In the genomic region with DNA sequence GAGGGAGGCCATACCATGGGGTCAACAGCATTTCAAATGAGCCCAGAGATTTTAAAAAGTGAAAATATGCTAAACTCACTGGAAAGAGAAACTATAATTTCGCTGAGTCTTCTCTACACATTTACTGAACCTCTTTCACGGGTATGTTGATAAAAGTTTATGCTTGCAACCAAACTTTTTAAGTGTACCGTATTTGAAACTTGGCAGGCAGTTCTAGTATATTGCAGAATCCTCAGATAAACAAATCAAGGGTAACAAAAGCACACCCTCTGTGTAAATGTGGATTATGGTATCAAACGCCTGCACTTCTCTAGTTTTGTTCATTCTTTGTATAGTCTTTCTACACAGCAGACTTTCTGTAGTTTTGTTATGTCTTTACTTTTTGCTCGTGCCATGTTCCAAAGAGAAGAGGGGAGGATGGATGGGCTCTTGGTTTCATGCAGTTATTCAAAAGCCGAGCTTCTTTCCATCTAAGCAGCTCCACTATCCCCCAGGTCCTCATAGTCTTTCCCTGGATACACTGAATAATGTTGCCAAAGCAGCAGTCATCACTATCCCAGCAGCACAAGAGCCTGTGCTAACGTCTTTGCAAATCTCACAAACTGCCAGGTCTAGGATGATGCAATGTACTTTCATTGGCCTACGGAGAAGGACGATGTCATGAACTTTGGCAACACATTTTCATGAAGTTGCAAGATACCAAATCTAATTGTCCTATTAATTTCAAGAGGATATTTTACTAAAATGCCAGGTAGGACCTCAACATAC, we compare ENCODE assay signal across 17 cellular contexts.
DNase-seq lines count a peak whose midpoint lies in the region; ATAC-seq and TF ChIP-seq lines count a peak whose summit lies in the region.
"Had no signal": no experiment of that assay in that cellular context is flagged by ENCODE, and none has a peak within 500 bp of the region (broad histone marks: within the 10 kb centered on the region; RNA-seq: fewer than 3 reads in every experiment).

No MANE protein-coding gene starts in this region.

- DNase-seq in GM23248 (peak; percentile 20), WTC11 (ENCODE audit: low spot score) (no peak), heart left ventricle (no peak), osteoblast (ENCODE audit: insufficient read length, low spot score, missing footprints) (peak; percentile 2), NCI-H2081 treated with DMSO at 0.1 percent for 48 hours (lab: John Stamatoyannopoulos, UW) (no peak), GM20000 (ENCODE audit: low spot score) (no peak), H7 (no peak), NCI-H446 treated with DMSO at 0.1 percent for 48 hours (lab: John Stamatoyannopoulos, UW) (no peak)
- DNase-seq: activated naive CD4-positive, alpha-beta T cell treated with anti-CD3 and anti-CD28 coated beads for 36 hours; Calu3; effector memory CD4-positive, alpha-beta T cell; HCEC 1CT; natural killer cell; NCI-H526; RPMI8226; stimulated activated naive CD8-positive, alpha-beta T cell treated with anti-CD3 and anti-CD28 coated beads, Interleukin-15, amount 100 ng/mL, for 72 hours had no signal

- H3K4me1 ChIP-seq in GM23248 (ENCODE audit: insufficient read depth) (no peaks in the 10 kb centered on the region), heart left ventricle (peaks cover 0 to 16% (median 5%) of the 10 kb centered on the region in 12 donors), osteoblast (ENCODE audit: insufficient read depth, low read length) (no peaks in the 10 kb centered on the region)

- no peaks in the 10 kb centered on the region for H3K36me3 Mint-ChIP-seq in WTC11
- H3K36me3 Mint-ChIP-seq: natural killer cell had no signal

- peak overlapping the region; percentile 42; the same call in 1 of the 2 replicates for H2AFZ ChIP-seq in GM23248
- peak overlapping the region; percentile 6 for H2AFZ ChIP-seq in osteoblast (ENCODE audit: low read length)

- TF ChIP-seq POLR2A in heart left ventricle (IDR thresholded peaks at IDR 0.05), result no peak

- in situ Hi-C loops in GM23248 (cut with MboI), result no loop called here

- H4K20me1 ChIP-seq in GM23248 (ENCODE audit: insufficient read depth) (no peaks in the 10 kb centered on the region), osteoblast (ENCODE audit: insufficient read depth, low read length) (no peaks in the 10 kb centered on the region)

- 56 to 60% methylated on average over 9 of the region's 9 CpGs for WGBS in GM23248 (ENCODE audit: low coverage in 1 of 2, low lambda C conversion rate in 2 of 2, missing lambda C conversion rate in 2 of 2), 2 experiments
- WGBS in heart left ventricle, 4 donors, result 52 to 61% (median 55%) methylated on average over 9 of the region's 9 CpGs

- H3K9me3 ChIP-seq in GM23248 (ENCODE audit: low read depth) (no peaks in the 10 kb centered on the region), heart left ventricle (no peaks in the 10 kb centered on the region), osteoblast (ENCODE audit: low read depth, low read length) (no peaks in the 10 kb centered on the region)

- H3K27ac Mint-ChIP-seq in WTC11, result peak overlapping the region; percentile 20
- H3K27ac Mint-ChIP-seq: activated naive CD4-positive, alpha-beta T cell treated with anti-CD3 and anti-CD28 coated beads for 36 hours; natural killer cell had no signal

- H3K36me3 ChIP-seq in GM23248 (ENCODE audit: low read depth), result no peaks in the 10 kb centered on the region
- H3K36me3 ChIP-seq in heart left ventricle, result no peaks in the 10 kb centered on the region
- H3K36me3 ChIP-seq in osteoblast (ENCODE audit: insufficient read depth, low read length), result no peaks in the 10 kb centered on the region
- no peaks in the 10 kb centered on the region for H3K36me3 ChIP-seq in H7 (replicated peaks; ENCODE audit: control insufficient read depth, insufficient read depth, low read length)

- no peaks in the 10 kb centered on the region for H3K4me1 Mint-ChIP-seq in WTC11

- H3K4me3 ChIP-seq in GM23248, result no peak overlapping the region
- peak overlapping the region in 1 of 12 donors; percentile 30 for H3K4me3 ChIP-seq in heart left ventricle
- peak overlapping the region; percentile 8 for H3K4me3 ChIP-seq in osteoblast (ENCODE audit: insufficient read depth, low read length)
- H3K4me3 ChIP-seq in H7 (ENCODE audit: insufficient read depth, low read depth, low read length), result no peak overlapping the region

- no peak overlapping the region for H3K9ac ChIP-seq in GM23248

- H3K9me2 ChIP-seq in GM23248 (ENCODE audit: insufficient read depth), result no peaks in the 10 kb centered on the region

- no peak overlapping the region for H3K27ac ChIP-seq in GM23248
- peak overlapping the region in 1 of 12 donors; percentile 60 for H3K27ac ChIP-seq in heart left ventricle
- no peak overlapping the region for H3K27ac ChIP-seq in osteoblast (ENCODE audit: low read depth, low read length)

- no peaks in the 10 kb centered on the region for H3F3A ChIP-seq in GM23248 (ENCODE audit: insufficient read depth)

- H3K27me3 Mint-ChIP-seq in WTC11 (ENCODE audit: low read depth), result no peaks in the 10 kb centered on the region
- H3K27me3 Mint-ChIP-seq: stimulated activated naive CD8-positive, alpha-beta T cell treated with anti-CD3 and anti-CD28 coated beads, Interleukin-15, amount 100 ng/mL, for 72 hours had no signal

- CTCF ChIA-PET in WTC11 (lab: Charles Lee), result no interaction called here

- ATAC-seq in WTC11 (peak; percentile 51), heart left ventricle (peak in 3 of 4 donors; percentile 65 to 96 (median 86))
- ATAC-seq: activated CD4-positive, CD25-positive, alpha-beta regulatory T cell treated with anti-CD3 and anti-CD28 coated beads, Interleukin-2, amount 50 U/mL, for 24 hours; natural killer cell; stimulated activated naive CD8-positive, alpha-beta T cell treated with anti-CD3 and anti-CD28 coated beads, Interleukin-15, amount 100 ng/mL, for 72 hours had no signal

- peaks cover 4% of the 10 kb centered on the region for H3K9me3 Mint-ChIP-seq in WTC11
- H3K9me3 Mint-ChIP-seq: activated naive CD4-positive, alpha-beta T cell treated with anti-CD3 and anti-CD28 coated beads for 36 hours; natural killer cell; stimulated activated naive CD8-positive, alpha-beta T cell treated with anti-CD3 and anti-CD28 coated beads, Interleukin-15, amount 100 ng/mL, for 72 hours had no signal

- no peak overlapping the region for H3K4me3 Mint-ChIP-seq in WTC11
- H3K4me3 Mint-ChIP-seq: activated naive CD4-positive, alpha-beta T cell treated with anti-CD3 and anti-CD28 coated beads for 36 hours; natural killer cell; stimulated activated naive CD8-positive, alpha-beta T cell treated with anti-CD3 and anti-CD28 coated beads, Interleukin-15, amount 100 ng/mL, for 72 hours had no signal

- H3K27me3 ChIP-seq in GM23248 (replicated peaks; ENCODE audit: insufficient read depth) (no peaks in the 10 kb centered on the region), heart left ventricle (no peaks in the 10 kb centered on the region), osteoblast (ENCODE audit: insufficient read depth, low read length) (no peaks in the 10 kb centered on the region), H7 (ENCODE audit: control insufficient read depth, insufficient read depth, low read length) (no peaks in the 10 kb centered on the region)

- intact Hi-C loops in heart left ventricle (cut with DNase I), result loop anchor here in 7 of 10 donors (5.0 to 10.0 kb wide), 4 partner anchors 213 to 617 kb away; partner anchors contain the start of gene MKX (in 3 of the 7)

- TF ChIP-seq CTCF in WTC11 (IDR thresholded peaks at IDR 0.05), result no peak
- TF ChIP-seq CTCF in heart left ventricle (IDR thresholded peaks at IDR 0.05), result no peak
- TF ChIP-seq CTCF in osteoblast (IDR thresholded peaks at IDR 0.05; ENCODE audit: extremely low read depth, low read depth, low read length), result no peak
- no peak for TF ChIP-seq CTCF in GM20000 (IDR thresholded peaks at IDR 0.05; ENCODE audit: extremely low read depth, missing control alignments)

- H3K4me2 ChIP-seq in GM23248 (ENCODE audit: unreplicated experiment) (no peak overlapping the region), osteoblast (ENCODE audit: insufficient read depth, low read length) (peak overlapping the region; percentile 34)

- POLR2A ChIA-PET in WTC11 (lab: Charles Lee), result interaction anchor here (0.6 kb wide), 1 partner anchor 153 kb away, joined by 4 read pairs; no protein-coding TSS in a partner anchor

- H3K79me2 ChIP-seq in GM23248 (ENCODE audit: insufficient read depth), result no peaks in the 10 kb centered on the region
- H3K79me2 ChIP-seq in osteoblast (ENCODE audit: insufficient read depth, low read length), result no peaks in the 10 kb centered on the region

TF ChIP-seq in WTC11, 78 proteins besides CTCF, POLR2A, EP300 and RAD21 (continues in another document):
- TF ChIP-seq OVOL2 (CRISPR knock-in tag; IDR thresholded peaks at IDR 0.05; ENCODE audit: borderline replicate concordance) (no peak), RELA (CRISPR knock-in tag; IDR thresholded peaks at IDR 0.05; ENCODE audit: borderline replicate concordance) (no peak), TEAD4 (CRISPR knock-in tag; IDR thresholded peaks at IDR 0.05) (no peak), KAT7 (CRISPR knock-in tag; IDR thresholded peaks at IDR 0.05; ENCODE audit: borderline replicate concordance) (no peak), SMAD4 (CRISPR knock-in tag; IDR thresholded peaks at IDR 0.05) (no peak)
- TF ChIP-seq, protein P1, sequence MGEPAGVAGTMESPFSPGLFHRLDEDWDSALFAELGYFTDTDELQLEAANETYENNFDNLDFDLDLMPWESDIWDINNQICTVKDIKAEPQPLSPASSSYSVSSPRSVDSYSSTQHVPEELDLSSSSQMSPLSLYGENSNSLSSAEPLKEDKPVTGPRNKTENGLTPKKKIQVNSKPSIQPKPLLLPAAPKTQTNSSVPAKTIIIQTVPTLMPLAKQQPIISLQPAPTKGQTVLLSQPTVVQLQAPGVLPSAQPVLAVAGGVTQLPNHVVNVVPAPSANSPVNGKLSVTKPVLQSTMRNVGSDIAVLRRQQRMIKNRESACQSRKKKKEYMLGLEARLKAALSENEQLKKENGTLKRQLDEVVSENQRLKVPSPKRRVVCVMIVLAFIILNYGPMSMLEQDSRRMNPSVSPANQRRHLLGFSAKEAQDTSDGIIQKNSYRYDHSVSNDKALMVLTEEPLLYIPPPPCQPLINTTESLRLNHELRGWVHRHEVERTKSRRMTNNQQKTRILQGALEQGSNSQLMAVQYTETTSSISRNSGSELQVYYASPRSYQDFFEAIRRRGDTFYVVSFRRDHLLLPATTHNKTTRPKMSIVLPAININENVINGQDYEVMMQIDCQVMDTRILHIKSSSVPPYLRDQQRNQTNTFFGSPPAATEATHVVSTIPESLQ (CRISPR knock-in tag; IDR thresholded peaks at IDR 0.05), result no peak

Comparison
In these comparisons a context has a peak if more than half of its experiments do, and no peak if none do; other contexts are left out.
1. DNase-seq: peak in GM23248 (single experiment) and osteoblast (single experiment); none in WTC11 (single experiment), heart left ventricle (0 of 5), NCI-H2081 treated with DMSO at 0.1 percent for 48 hours (single experiment), GM20000 (single experiment), H7 (single experiment) and NCI-H446 treated with DMSO at 0.1 percent for 48 hours (single experiment).